ENCODE assay signal across 1 cellular context in the genomic region with DNA sequence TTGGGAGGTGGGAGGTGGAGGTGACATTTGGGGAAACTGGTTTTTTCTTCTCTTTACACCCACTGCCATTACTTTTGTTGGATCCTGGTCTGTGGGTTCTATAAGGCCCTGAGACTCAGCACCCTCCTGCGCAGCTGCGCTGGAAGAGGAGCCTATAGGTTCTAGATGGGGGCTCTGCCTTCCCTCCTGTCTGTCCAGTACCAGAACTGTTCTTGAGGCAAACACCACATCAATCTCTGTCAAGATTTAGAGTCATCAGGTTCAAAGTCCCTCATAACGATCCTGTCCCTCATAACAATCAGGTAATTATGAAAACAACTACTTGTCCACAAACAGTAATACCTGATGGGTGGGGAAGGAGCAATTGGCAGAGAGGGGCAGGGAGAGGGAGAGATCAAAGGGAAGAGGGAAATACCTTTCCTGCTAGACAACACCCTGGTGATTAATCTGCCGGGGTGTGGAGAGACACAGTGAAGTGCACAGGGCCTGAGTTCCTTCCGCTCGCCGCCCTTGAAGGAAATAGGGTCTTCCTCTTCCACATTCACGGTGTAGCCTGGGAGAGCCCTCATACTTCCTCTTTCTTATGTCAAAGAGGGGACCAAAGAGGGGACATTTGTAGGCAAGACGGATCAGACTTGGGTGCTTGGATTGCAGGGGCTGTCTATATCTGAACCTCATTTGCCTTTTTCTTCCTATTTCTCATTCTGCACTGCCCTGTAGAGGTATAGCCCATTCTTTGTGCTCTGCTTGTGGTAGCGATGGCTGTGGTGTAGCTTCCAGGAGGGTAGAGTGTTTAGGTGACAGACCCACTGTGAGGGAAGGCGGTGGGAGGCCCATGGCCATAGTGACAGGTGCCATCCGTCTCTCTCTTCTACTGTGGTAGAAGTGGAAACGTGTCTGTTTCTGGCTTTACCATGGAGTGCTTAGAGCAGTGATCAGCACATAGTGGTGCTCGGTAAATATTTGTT.
TF ChIP-seq lines count a peak whose summit lies in the region.

No MANE protein-coding gene starts in this region.

TF ChIP-seq in HCT116, 20 proteins besides CTCF, POLR2A, EP300 and RAD21:
- TF ChIP-seq TCF7L2 (IDR thresholded peaks at IDR 0.05; ENCODE audit: borderline replicate concordance, extremely low read depth, insufficient read depth, insufficient read length) (peak; percentile 99), POLR2AphosphoS5 (IDR thresholded peaks at IDR 0.05; ENCODE audit: low read depth, low read length) (peak; percentile 50; the same call in 1 of the 2 replicates), ELF1 (IDR thresholded peaks at IDR 0.05; ENCODE audit: borderline replicate concordance, low read depth) (no peak), EZH2phosphoT487 (IDR thresholded peaks at IDR 0.05; ENCODE audit: borderline replicate concordance) (no peak), YY1 (IDR thresholded peaks at IDR 0.05; ENCODE audit: extremely low read depth, insufficient replicate concordance, low read depth, low read length) (no peak), EGR1 (IDR thresholded peaks at IDR 0.05; ENCODE audit: low read depth) (no peak), SP1 (IDR thresholded peaks at IDR 0.05; ENCODE audit: low read depth) (peak; percentile 89), ZFX (IDR thresholded peaks at IDR 0.05) (no peak), SRF (IDR thresholded peaks at IDR 0.05; ENCODE audit: low read depth) (no peak), JUND (IDR thresholded peaks at IDR 0.05) (peak; percentile 86), CEBPB (IDR thresholded peaks at IDR 0.05; ENCODE audit: low read depth) (peak; percentile 81), SIN3A (IDR thresholded peaks at IDR 0.05; ENCODE audit: low read depth) (peak; percentile 69), FOSL1 (IDR thresholded peaks at IDR 0.05; ENCODE audit: low read depth) (peak; percentile 69; the same call in 1 of the 2 replicates), ZNF274 (IDR thresholded peaks at IDR 0.05; ENCODE audit: low read depth, low read length) (no peak), EZH2 (IDR thresholded peaks at IDR 0.05) (no peak), CBX3 (IDR thresholded peaks at IDR 0.05; ENCODE audit: low read depth) (no peak; the same call in 1 of the 2 replicates)
- TF ChIP-seq, protein P1, sequence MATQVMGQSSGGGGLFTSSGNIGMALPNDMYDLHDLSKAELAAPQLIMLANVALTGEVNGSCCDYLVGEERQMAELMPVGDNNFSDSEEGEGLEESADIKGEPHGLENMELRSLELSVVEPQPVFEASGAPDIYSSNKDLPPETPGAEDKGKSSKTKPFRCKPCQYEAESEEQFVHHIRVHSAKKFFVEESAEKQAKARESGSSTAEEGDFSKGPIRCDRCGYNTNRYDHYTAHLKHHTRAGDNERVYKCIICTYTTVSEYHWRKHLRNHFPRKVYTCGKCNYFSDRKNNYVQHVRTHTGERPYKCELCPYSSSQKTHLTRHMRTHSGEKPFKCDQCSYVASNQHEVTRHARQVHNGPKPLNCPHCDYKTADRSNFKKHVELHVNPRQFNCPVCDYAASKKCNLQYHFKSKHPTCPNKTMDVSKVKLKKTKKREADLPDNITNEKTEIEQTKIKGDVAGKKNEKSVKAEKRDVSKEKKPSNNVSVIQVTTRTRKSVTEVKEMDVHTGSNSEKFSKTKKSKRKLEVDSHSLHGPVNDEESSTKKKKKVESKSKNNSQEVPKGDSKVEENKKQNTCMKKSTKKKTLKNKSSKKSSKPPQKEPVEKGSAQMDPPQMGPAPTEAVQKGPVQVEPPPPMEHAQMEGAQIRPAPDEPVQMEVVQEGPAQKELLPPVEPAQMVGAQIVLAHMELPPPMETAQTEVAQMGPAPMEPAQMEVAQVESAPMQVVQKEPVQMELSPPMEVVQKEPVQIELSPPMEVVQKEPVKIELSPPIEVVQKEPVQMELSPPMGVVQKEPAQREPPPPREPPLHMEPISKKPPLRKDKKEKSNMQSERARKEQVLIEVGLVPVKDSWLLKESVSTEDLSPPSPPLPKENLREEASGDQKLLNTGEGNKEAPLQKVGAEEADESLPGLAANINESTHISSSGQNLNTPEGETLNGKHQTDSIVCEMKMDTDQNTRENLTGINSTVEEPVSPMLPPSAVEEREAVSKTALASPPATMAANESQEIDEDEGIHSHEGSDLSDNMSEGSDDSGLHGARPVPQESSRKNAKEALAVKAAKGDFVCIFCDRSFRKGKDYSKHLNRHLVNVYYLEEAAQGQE (IDR thresholded peaks at IDR 0.05; ENCODE audit: low read depth), result no peak
- TF ChIP-seq, protein P2, sequence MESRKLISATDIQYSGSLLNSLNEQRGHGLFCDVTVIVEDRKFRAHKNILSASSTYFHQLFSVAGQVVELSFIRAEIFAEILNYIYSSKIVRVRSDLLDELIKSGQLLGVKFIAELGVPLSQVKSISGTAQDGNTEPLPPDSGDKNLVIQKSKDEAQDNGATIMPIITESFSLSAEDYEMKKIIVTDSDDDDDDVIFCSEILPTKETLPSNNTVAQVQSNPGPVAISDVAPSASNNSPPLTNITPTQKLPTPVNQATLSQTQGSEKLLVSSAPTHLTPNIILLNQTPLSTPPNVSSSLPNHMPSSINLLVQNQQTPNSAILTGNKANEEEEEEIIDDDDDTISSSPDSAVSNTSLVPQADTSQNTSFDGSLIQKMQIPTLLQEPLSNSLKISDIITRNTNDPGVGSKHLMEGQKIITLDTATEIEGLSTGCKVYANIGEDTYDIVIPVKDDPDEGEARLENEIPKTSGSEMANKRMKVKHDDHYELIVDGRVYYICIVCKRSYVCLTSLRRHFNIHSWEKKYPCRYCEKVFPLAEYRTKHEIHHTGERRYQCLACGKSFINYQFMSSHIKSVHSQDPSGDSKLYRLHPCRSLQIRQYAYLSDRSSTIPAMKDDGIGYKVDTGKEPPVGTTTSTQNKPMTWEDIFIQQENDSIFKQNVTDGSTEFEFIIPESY (IDR thresholded peaks at IDR 0.05; ENCODE audit: extremely low read depth, insufficient replicate concordance, low read length), result peak; percentile 14
- TF ChIP-seq, protein P3, sequence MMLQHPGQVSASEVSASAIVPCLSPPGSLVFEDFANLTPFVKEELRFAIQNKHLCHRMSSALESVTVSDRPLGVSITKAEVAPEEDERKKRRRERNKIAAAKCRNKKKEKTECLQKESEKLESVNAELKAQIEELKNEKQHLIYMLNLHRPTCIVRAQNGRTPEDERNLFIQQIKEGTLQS (IDR thresholded peaks at IDR 0.05), result no peak
- TF ChIP-seq, protein P4, sequence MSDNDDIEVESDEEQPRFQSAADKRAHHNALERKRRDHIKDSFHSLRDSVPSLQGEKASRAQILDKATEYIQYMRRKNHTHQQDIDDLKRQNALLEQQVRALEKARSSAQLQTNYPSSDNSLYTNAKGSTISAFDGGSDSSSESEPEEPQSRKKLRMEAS (IDR thresholded peaks at IDR 0.05), result peak; percentile 73
